ENCODE assay signal across 25 cellular contexts in the genomic region with DNA sequence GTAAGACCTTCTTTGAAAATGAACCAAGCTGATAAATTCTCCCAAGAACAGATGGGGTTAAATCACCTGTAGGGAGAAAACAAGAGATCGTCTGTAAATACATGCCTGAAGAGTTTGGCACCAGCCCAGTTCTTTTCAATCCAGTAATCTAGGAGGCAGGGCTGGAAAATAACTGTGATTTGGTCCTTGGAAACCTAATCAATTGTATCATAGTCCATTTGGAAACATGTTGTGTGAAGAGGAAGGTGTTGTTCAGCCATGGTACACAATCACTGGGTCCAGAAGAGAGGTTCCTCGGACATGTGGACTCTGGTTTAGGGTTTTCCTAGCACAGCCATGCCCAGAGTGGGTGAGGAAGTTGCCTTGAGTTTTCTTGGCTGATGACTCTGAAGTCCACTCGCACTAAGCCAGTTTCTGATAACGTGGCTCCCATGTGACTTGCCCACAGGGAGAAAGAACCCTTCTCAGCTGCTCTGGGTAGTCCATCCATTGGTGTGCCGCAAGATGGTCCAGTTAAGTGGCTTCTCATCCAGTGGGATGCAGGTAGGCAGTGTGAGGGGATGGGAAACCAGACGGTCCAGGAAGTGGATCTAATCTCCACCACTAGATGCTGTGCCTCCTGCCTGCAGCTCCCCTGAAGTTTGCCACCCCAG. TPM values are rescaled to one million over a fixed set of nuclear protein-coding genes. Genes with fewer than 3 reads are reported as not detected.
DNase-seq lines count a peak whose midpoint lies in the region; ATAC-seq and TF ChIP-seq lines count a peak whose summit lies in the region.
"Had no signal": no experiment of that assay in that cellular context is flagged by ENCODE, and none has a peak within 500 bp of the region (broad histone marks: within the 10 kb centered on the region; RNA-seq: fewer than 3 reads in every experiment).

No MANE protein-coding gene starts in this region.

- H3K4me3 ChIP-seq in OCI-LY7 (ENCODE audit: low read depth, low read length, poor library complexity, severe bottlenecking) (peak overlapping the region; percentile 90), right lobe of liver (peak overlapping the region in 2 of 3 donors; percentile 11 to 27)
- H3K4me3 ChIP-seq: coronary artery, heart right ventricle, smooth muscle cell, upper lobe of right lung had no signal

- no peaks in the 10 kb centered on the region for H3K9me3 Mint-ChIP-seq in activated naive CD4-positive, alpha-beta T cell treated with anti-CD3 and anti-CD28 coated beads, Interleukin-2, amount 50 U/mL, for 72 hours
- H3K9me3 Mint-ChIP-seq: activated CD4-positive, alpha-beta T cell treated with anti-CD3 and anti-CD28 coated beads, Interleukin-2, amount 10 ng/mL, durations not matched to agents 24 days and 14 days; CD8-positive, alpha-beta memory T cell; T-cell had no signal

- H3K27ac Mint-ChIP-seq in activated naive CD4-positive, alpha-beta T cell treated with anti-CD3 and anti-CD28 coated beads, Interleukin-2, amount 50 U/mL, for 72 hours = no peak overlapping the region
- H3K27ac Mint-ChIP-seq: activated CD4-positive, alpha-beta T cell treated with anti-CD3 and anti-CD28 coated beads, Interleukin-2, amount 10 ng/mL, durations not matched to agents 24 days and 14 days; immature natural killer cell; T-cell had no signal

- TF ChIP-seq CTCF in OCI-LY7 (conservative IDR thresholded peaks at IDR 0.05; ENCODE audit: low read length) = no peak
- no peak for TF ChIP-seq CTCF in right lobe of liver (IDR thresholded peaks at IDR 0.05)

- H3K9me3 ChIP-seq in OCI-LY7 (ENCODE audit: low read length) (no peaks in the 10 kb centered on the region), right lobe of liver (no peaks in the 10 kb centered on the region)
- H3K9me3 ChIP-seq: heart right ventricle, upper lobe of right lung had no signal

- peaks cover 100% of the 10 kb centered on the region for H3K79me2 ChIP-seq in OCI-LY7 (ENCODE audit: insufficient read depth, low read depth, low read length)

- WGBS in right lobe of liver (ENCODE audit: insufficient coverage, low coverage, low lambda C conversion rate, missing lambda C conversion rate) = 11% methylated on average over 3 of the region's 6 CpGs

- H3K27ac ChIP-seq in OCI-LY7 (ENCODE audit: low read depth, low read length, poor library complexity, severe bottlenecking) (peak overlapping the region; percentile 4), right lobe of liver (peak overlapping the region; percentile 37 to 75 (median 65))
- H3K27ac ChIP-seq: coronary artery, heart right ventricle, upper lobe of right lung had no signal

- peaks cover 50% of the 10 kb centered on the region for H4K20me1 ChIP-seq in OCI-LY7 (ENCODE audit: insufficient read depth, low read length)

- H2AFZ ChIP-seq in OCI-LY7 (ENCODE audit: low read length) = no peak overlapping the region

- POLR2A ChIA-PET in OCI-LY7 (lab: Charles Lee) = interaction anchor here (0.5 to 2.4 kb wide), 7 partner anchors 11 to 41 kb away, joined by 3 to 19 read pairs (median 3); no protein-coding TSS in a partner anchor

- H3K27me3 ChIP-seq in right lobe of liver = no peaks in the 10 kb centered on the region
- H3K27me3 ChIP-seq: upper lobe of right lung had no signal

- no peaks in the 10 kb centered on the region for H3K9me2 ChIP-seq in OCI-LY7 (ENCODE audit: insufficient read depth, low read length)

- H3K4me2 ChIP-seq in OCI-LY7 (ENCODE audit: low read length) = peak overlapping the region; percentile 93
- H3K4me2 ChIP-seq: smooth muscle cell had no signal

- peak; percentile 56 to 87 (median 74) for ATAC-seq in right lobe of liver
- no peak for ATAC-seq in activated naive CD4-positive, alpha-beta T cell treated with anti-CD3 and anti-CD28 coated beads, Interleukin-2, amount 50 U/mL, for 72 hours
- ATAC-seq: heart right ventricle, PC-3, T-cell, upper lobe of right lung had no signal

- H3K36me3 ChIP-seq in OCI-LY7 (ENCODE audit: insufficient read depth, low read length) (peaks cover 94% of the 10 kb centered on the region), right lobe of liver (no peaks in the 10 kb centered on the region)
- H3K36me3 ChIP-seq: heart right ventricle, upper lobe of right lung had no signal

- CTCF ChIA-PET in OCI-LY7 (lab: Charles Lee; ENCODE audit: unreplicated experiment) = interaction anchor here (1.0 kb wide), 1 partner anchor 25 kb away, joined by 3 read pairs; no protein-coding TSS in a partner anchor

- H3K36me3 Mint-ChIP-seq in activated naive CD4-positive, alpha-beta T cell treated with anti-CD3 and anti-CD28 coated beads, Interleukin-2, amount 50 U/mL, for 72 hours = no peaks in the 10 kb centered on the region
- H3K36me3 Mint-ChIP-seq: CD8-positive, alpha-beta memory T cell; T-cell had no signal

- no TSS peak for BruUV-seq in OCI-LY7 (replicated peaks; lab: Mats Ljungman, UMichigan)

- H3K4me1 ChIP-seq in OCI-LY7 (ENCODE audit: insufficient read depth, low read length, poor library complexity, severe bottlenecking) = peaks cover 67% of the 10 kb centered on the region
- H3K4me1 ChIP-seq in right lobe of liver = peaks cover 0 to 49% (median 20%) of the 10 kb centered on the region in 4 donors

- DNase-seq in COR-L47 (lab: John Stamatoyannopoulos, UW) = peak; percentile 24
- DNase-seq in OCI-LY7 (ENCODE audit: low spot score) = no peak
- peak in 1 of 3 donors; percentile 77 for DNase-seq in right lobe of liver
- DNase-seq in medulla oblongata (ENCODE audit: extremely low spot score) = no peak
- no peak for DNase-seq in AG08395 (ENCODE audit: low spot score)
- no peak for DNase-seq in activated naive CD4-positive, alpha-beta T cell treated with anti-CD3 and anti-CD28 coated beads, Interleukin-2, amount 50 U/mL, for 72 hours (ENCODE audit: low spot score in 2 of 2)
- no peak for DNase-seq in activated naive CD4-positive, alpha-beta T cell treated with anti-CD3 and anti-CD28 coated beads, Interleukin-2, amount 50 U/mL, for 16 hours
- DNase-seq: activated CD4-positive, alpha-beta T cell treated with anti-CD3 and anti-CD28 coated beads, Interleukin-2, amount 10 ng/mL, durations not matched to agents 24 days and 14 days; activated effector memory CD4-positive, alpha-beta T cell treated with Interleukin-2 at 50 U/mL for 16 hours; CD8-positive, alpha-beta memory T cell; DND-41; heart right ventricle; immature natural killer cell; NCI-H1694; NCI-H524 treated with DMSO at 0.1 percent for 48 hours; PC-3; SHP77 treated with DMSO at 0.1 percent for 48 hours; stimulated activated CD4-positive, alpha-beta T cell treated with anti-CD3 and anti-CD28 coated beads, Interleukin-4, amount 100 ng/mL, for 24 hours; T-cell; upper lobe of right lung had no signal

- TF ChIP-seq POLR2A in GM19193 (IDR thresholded peaks at IDR 0.05; ENCODE audit: extremely low read depth, insufficient read depth, insufficient read length) = peak; percentile 20
- no peak for TF ChIP-seq POLR2A in right lobe of liver (IDR thresholded peaks at IDR 0.05)

- intact Hi-C loops in OCI-LY7 (cut with micrococcal nuclease; ENCODE audit: unreplicated experiment) = no loop called here
- intact Hi-C loops in right lobe of liver (cut with DNase I) = no loop called here

RNA-seq across cellular contexts. Expression of gene BLNK, which starts 5.1 kb away (rescaled TPM):
- total RNA-seq in OCI-LY7 (2014; rRNA removed; shearing (Covaris generic)) = 78.0 and 113 TPM in 2 replicates
- total RNA-seq in OCI-LY7 (2022) (182 and 201 TPM in 2 replicates), right lobe of liver (10 to 100 TPM in 5 of 6 experiments, 1 to 10 TPM in 1; 9.9 to 47.7 (median 20.9) TPM)
- total RNA-seq in activated naive CD4-positive, alpha-beta T cell treated with anti-CD3 and anti-CD28 coated beads, Interleukin-2, amount 50 U/mL, for 72 hours = not detected
- total RNA-seq: activated CD4-positive, alpha-beta T cell treated with anti-CD3 and anti-CD28 coated beads, Interleukin-2, amount 10 ng/mL, durations not matched to agents 24 days and 14 days; CD8-positive, alpha-beta memory T cell; M059J; PC-3 had no signal

RNA-seq across cellular contexts. Expression of gene DNTT, which starts 38.0 kb away (rescaled TPM):
- total RNA-seq in OCI-LY7 (2014; rRNA removed; shearing (Covaris generic)) = 0.16 TPM in 1 of 2 replicates, not detected in the other
- total RNA-seq in OCI-LY7 (2022) = 0.18 and 0.32 TPM in 2 replicates
- total RNA-seq in right lobe of liver = not detected
- under 1 TPM in 1 of 2 donors, not detected in 1; 0.18 TPM for total RNA-seq in activated naive CD4-positive, alpha-beta T cell treated with anti-CD3 and anti-CD28 coated beads, Interleukin-2, amount 50 U/mL, for 72 hours
- total RNA-seq: activated CD4-positive, alpha-beta T cell treated with anti-CD3 and anti-CD28 coated beads, Interleukin-2, amount 10 ng/mL, durations not matched to agents 24 days and 14 days; CD8-positive, alpha-beta memory T cell; heart right ventricle; lower leg skin; M059J; PC-3; smooth muscle cell; upper lobe of right lung had no signal

Comparison
In these comparisons a context has a peak if more than half of its experiments do, and no peak if none do; other contexts are left out.
1. ATAC-seq: peak in right lobe of liver (4 of 4); none in activated naive CD4-positive, alpha-beta T cell treated with anti-CD3 and anti-CD28 coated beads, Interleukin-2, amount 50 U/mL, for 72 hours (0 of 2).
2. RNA of gene BLNK, which starts 5.1 kb away (total RNA-seq): 78.0 to 201 TPM in OCI-LY7 and 9.9 to 47.7 TPM in right lobe of liver; not detected in activated naive CD4-positive, alpha-beta T cell treated with anti-CD3 and anti-CD28 coated beads, Interleukin-2, amount 50 U/mL, for 72 hours; every median in the first group is over 10 times any median in the second.